Comparison of ENCODE assay signal across 9 cellular contexts in genomic region chr7:134996097-134996550, GRCh38. TPM values are rescaled to one million over a fixed set of nuclear protein-coding genes. Genes with fewer than 3 reads are reported as not detected.
DNase-seq lines count a peak whose midpoint lies in the region; ATAC-seq and TF ChIP-seq lines count a peak whose summit lies in the region.
"Had no signal": no experiment of that assay in that cellular context is flagged by ENCODE, and none has a peak within 500 bp of the region (broad histone marks: within the 10 kb centered on the region; RNA-seq: fewer than 3 reads in every experiment).

No MANE protein-coding gene starts in this region.

- ATAC-seq in HG02798 (IDR thresholded peaks at IDR 0.05; ENCODE audit: poor library complexity, unreplicated experiment): peak; percentile 53
- peak; percentile 41 for ATAC-seq in stimulated activated naive CD8-positive, alpha-beta T cell treated with anti-CD3 and anti-CD28 coated beads, Interleukin-15, Interleukin-2, amounts not matched to agents 100 U/mL and 50 U/mL, for 24 hours
- ATAC-seq in activated T-helper 17 cell treated with anti-CD3 and anti-CD28 coated beads, Interleukin-2, amount 50 U/mL, for 72 hours (replicated peaks): no peak
- no peak for ATAC-seq in activated CD4-positive, CD25-positive, alpha-beta regulatory T cell treated with anti-CD3 and anti-CD28 coated beads, Interleukin-2, amount 50 U/mL, for 24 hours

- peak overlapping the region; percentile 67 for H3K4me3 Mint-ChIP-seq in activated naive CD8-positive, alpha-beta T cell
- no peak overlapping the region for H3K4me3 Mint-ChIP-seq in activated T-helper 17 cell treated with anti-CD3 and anti-CD28 coated beads, Interleukin-2, amount 50 U/mL, for 72 hours

- no peaks in the 10 kb centered on the region for H3K9me3 Mint-ChIP-seq in activated naive CD8-positive, alpha-beta T cell (ENCODE audit: low read depth)
- no peaks in the 10 kb centered on the region for H3K9me3 Mint-ChIP-seq in activated T-helper 17 cell treated with anti-CD3 and anti-CD28 coated beads, Interleukin-2, amount 50 U/mL, for 72 hours

- peaks cover 81% of the 10 kb centered on the region for H3K4me1 Mint-ChIP-seq in activated naive CD8-positive, alpha-beta T cell (ENCODE audit: low read depth)
- peaks cover 17% of the 10 kb centered on the region for H3K4me1 Mint-ChIP-seq in activated T-helper 17 cell treated with anti-CD3 and anti-CD28 coated beads, Interleukin-2, amount 50 U/mL, for 72 hours

- H3K27ac Mint-ChIP-seq in activated naive CD8-positive, alpha-beta T cell: peak overlapping the region; percentile 91
- no peak overlapping the region for H3K27ac Mint-ChIP-seq in activated T-helper 17 cell treated with anti-CD3 and anti-CD28 coated beads, Interleukin-2, amount 50 U/mL, for 72 hours

- H3K27me3 Mint-ChIP-seq in activated naive CD8-positive, alpha-beta T cell: no peaks in the 10 kb centered on the region
- no peaks in the 10 kb centered on the region for H3K27me3 Mint-ChIP-seq in activated T-helper 17 cell treated with anti-CD3 and anti-CD28 coated beads, Interleukin-2, amount 50 U/mL, for 72 hours

- H3K36me3 Mint-ChIP-seq in activated naive CD8-positive, alpha-beta T cell: peaks cover 10% of the 10 kb centered on the region
- H3K36me3 Mint-ChIP-seq in activated T-helper 17 cell treated with anti-CD3 and anti-CD28 coated beads, Interleukin-2, amount 50 U/mL, for 72 hours (ENCODE audit: low read depth): peaks cover 25% of the 10 kb centered on the region

- no peak for DNase-seq in stimulated activated naive CD8-positive, alpha-beta T cell treated with anti-CD3 and anti-CD28 coated beads, Interleukin-15, Interleukin-2, amounts not matched to agents 100 U/mL and 50 U/mL, for 24 hours
- DNase-seq in NCI-H748 (lab: John Stamatoyannopoulos, UW; ENCODE audit: unreplicated experiment): no peak
- DNase-seq: hypothalamus; stimulated activated CD4-positive, alpha-beta T cell treated with anti-CD3 and anti-CD28 coated beads, Interleukin-2, amount 100 ng/mL, for 48 hours had no signal

- peak; percentile 39 for TF ChIP-seq POLR2A in GM19099 (IDR thresholded peaks at IDR 0.05; ENCODE audit: extremely low read depth, insufficient read length, low read depth)

RNA-seq across cellular contexts. Expression of gene AGBL3, which starts 9.8 kb away (rescaled TPM):
- 1 to 10 TPM; 1.8 to 2.3 TPM for total RNA-seq in activated T-helper 17 cell treated with anti-CD3 and anti-CD28 coated beads, Interleukin-2, amount 50 U/mL, for 72 hours

Comparison
In these comparisons a context has a peak if more than half of its experiments do, and no peak if none do; other contexts are left out.
1. ATAC-seq: peak in HG02798 (single experiment) and stimulated activated naive CD8-positive, alpha-beta T cell treated with anti-CD3 and anti-CD28 coated beads, Interleukin-15, Interleukin-2, amounts not matched to agents 100 U/mL and 50 U/mL, for 24 hours (single experiment); none in activated T-helper 17 cell treated with anti-CD3 and anti-CD28 coated beads, Interleukin-2, amount 50 U/mL, for 72 hours (single experiment) and activated CD4-positive, CD25-positive, alpha-beta regulatory T cell treated with anti-CD3 and anti-CD28 coated beads, Interleukin-2, amount 50 U/mL, for 24 hours (0 of 2).